In genomic region chr1:27435566-27436203, GRCh38 we compare ENCODE assay signal across 1 cellular context.
TF ChIP-seq lines count a peak whose summit lies in the region.

No MANE protein-coding gene starts in this region.

TF ChIP-seq in HCT116, 20 proteins besides CTCF, POLR2A, EP300 and RAD21 (continued from another document):
- TF ChIP-seq ZBTB33 (IDR thresholded peaks at IDR 0.05; ENCODE audit: extremely low read depth, insufficient replicate concordance, low read length) (no peak), JUND (IDR thresholded peaks at IDR 0.05) (no peak), ZFX (IDR thresholded peaks at IDR 0.05) (no peak), SRF (IDR thresholded peaks at IDR 0.05; ENCODE audit: low read depth) (no peak), EZH2 (IDR thresholded peaks at IDR 0.05) (no peak), EZH2phosphoT487 (IDR thresholded peaks at IDR 0.05; ENCODE audit: borderline replicate concordance) (no peak), ELF1 (IDR thresholded peaks at IDR 0.05; ENCODE audit: borderline replicate concordance, low read depth) (no peak), CEBPB (IDR thresholded peaks at IDR 0.05; ENCODE audit: low read depth) (no peak), ATF3 (IDR thresholded peaks at IDR 0.05) (no peak), EGR1 (IDR thresholded peaks at IDR 0.05; ENCODE audit: low read depth) (no peak), YY1 (IDR thresholded peaks at IDR 0.05; ENCODE audit: extremely low read depth, insufficient replicate concordance, low read depth, low read length) (no peak), POLR2AphosphoS5 (IDR thresholded peaks at IDR 0.05; ENCODE audit: low read depth, low read length) (no peak), REST (IDR thresholded peaks at IDR 0.05; ENCODE audit: low read depth) (no peak), FOSL1 (IDR thresholded peaks at IDR 0.05; ENCODE audit: low read depth) (no peak)
